ENCODE assay signal across 28 cellular contexts in the genomic region with DNA sequence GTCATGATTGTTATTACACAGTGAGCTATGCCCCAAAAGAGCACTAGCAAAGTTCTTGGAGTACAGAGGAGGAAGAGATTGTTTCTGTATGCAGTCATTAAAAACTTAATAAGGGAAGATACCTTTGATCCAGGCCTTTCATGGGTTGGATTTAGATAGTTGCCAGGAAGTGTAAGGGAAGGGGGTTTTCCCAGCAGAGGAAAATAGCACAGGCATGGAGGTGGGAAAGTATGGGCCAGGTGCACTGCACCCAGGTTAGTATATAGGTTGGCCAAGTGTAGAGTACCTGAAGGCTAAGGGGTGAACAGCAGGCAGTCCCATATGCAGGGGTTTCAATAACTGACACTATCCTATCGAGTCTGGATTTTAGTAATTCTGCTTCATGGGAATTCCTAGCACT.
"Had no signal": no experiment of that assay in that cellular context is flagged by ENCODE, and none has a peak within 500 bp of the region (broad histone marks: within the 10 kb centered on the region; RNA-seq: fewer than 3 reads in every experiment).

No MANE protein-coding gene starts in this region.

- ATAC-seq: naive thymus-derived CD4-positive, alpha-beta T cell; natural killer cell; right cardiac atrium; stimulated activated memory B cell treated with anti-CD40 and anti-IgM and Interleukin-4, amounts not matched to agents 10 μg/mL and 1 μg/mL and 100 μg/mL, for 72 hours; stimulated activated naive CD8-positive, alpha-beta T cell treated with anti-CD3 and anti-CD28 coated beads, Interleukin-15, amount 100 ng/mL, for 72 hours; stimulated activated naive CD8-positive, alpha-beta T cell treated with anti-CD3 and anti-CD28 coated beads, Interleukin-15, Interleukin-2, amounts not matched to agents 100 U/mL and 50 U/mL, for 24 hours had no signal

- H3K9me3 ChIP-seq: ovary, right lobe of liver, sigmoid colon, spleen, suprapubic skin, testis, tibial artery, upper lobe of left lung, vagina had no signal

- H2AFZ ChIP-seq: parathyroid adenoma had no signal

- H3K27me3 ChIP-seq: ovary, right lobe of liver, sigmoid colon, spleen, suprapubic skin, testis, tibial artery, upper lobe of left lung, vagina had no signal

- H3K79me2 ChIP-seq: parathyroid adenoma had no signal

- H3K4me2 ChIP-seq: smooth muscle cell had no signal

- H3K4me3 ChIP-seq: ovary, right lobe of liver, sigmoid colon, smooth muscle cell, spleen, suprapubic skin, testis, tibial artery, upper lobe of left lung, vagina had no signal

- H3K27ac ChIP-seq: ovary, parathyroid adenoma, right lobe of liver, sigmoid colon, spleen, suprapubic skin, testis, tibial artery, upper lobe of left lung, vagina had no signal

- H3K9ac ChIP-seq: parathyroid adenoma had no signal

- H3K4me1 ChIP-seq: parathyroid adenoma, spleen, suprapubic skin, vagina had no signal

- DNase-seq: naive thymus-derived CD4-positive, alpha-beta T cell; natural killer cell; occipital lobe; ovary; posterior cingulate gyrus; right cardiac atrium; right lobe of liver; sigmoid colon; spleen; stimulated activated CD4-positive, alpha-beta T cell treated with anti-CD3 and anti-CD28 coated beads, Interleukin-12 subunit alpha, Interleukin-12 subunit beta, amount 100 ng/mL, for 4 hours; stimulated activated CD4-positive, alpha-beta T cell treated with anti-CD3 and anti-CD28 coated beads, Interleukin-1b, Interleukin-23, amount 100 ng/mL, for 48 hours; stimulated activated CD4-positive, alpha-beta T cell treated with anti-CD3 and anti-CD28 coated beads, Interleukin-4, amount 100 ng/mL, for 1 hour; stimulated activated CD4-positive, alpha-beta T cell treated with anti-CD3 and anti-CD28 coated beads, Interleukin-4, amount 100 ng/mL, for 4 hours; stimulated activated CD8-positive, alpha-beta memory T cell treated with anti-CD3 and anti-CD28 coated beads, Interleukin-4, amount 100 ng/mL, for 48 hours; stimulated activated naive CD4-positive, alpha-beta T cell; stimulated activated naive CD8-positive, alpha-beta T cell treated with anti-CD3 and anti-CD28 coated beads, Interleukin-15, amount 100 ng/mL, for 72 hours; stimulated activated naive CD8-positive, alpha-beta T cell treated with anti-CD3 and anti-CD28 coated beads, Interleukin-15, Interleukin-2, amounts not matched to agents 100 U/mL and 50 U/mL, for 24 hours; substantia nigra; testis; tibial artery; trophoblast cell; upper lobe of left lung had no signal

- H3K36me3 ChIP-seq: ovary, right lobe of liver, sigmoid colon, spleen, suprapubic skin, tibial artery, upper lobe of left lung, vagina had no signal

- FAIRE-seq: urothelium cell line had no signal
